ENCODE assay signal across 1 cellular context in genomic region chr2:27123302-27124150, GRCh38.
TF ChIP-seq lines count a peak whose summit lies in the region.

Gene ABHD1 (plus strand): TSS chr2:27123815. CDS start chr2:27123949, 134 bp downstream.

TF ChIP-seq in HepG2, 621 proteins besides CTCF, POLR2A, EP300 and RAD21 (continued from another document and continues in another):
- no peak for TF ChIP-seq HNF1A (IDR thresholded peaks at IDR 0.05; ENCODE audit: low read depth)
- TF ChIP-seq HNF1A (CRISPR knock-in tag; IDR thresholded peaks at IDR 0.05; ENCODE audit: borderline replicate concordance), result no peak; the same call in 1 of the 2 replicates
- peak; percentile 65; the same call in 1 of the 2 replicates for TF ChIP-seq ZNF619 (CRISPR knock-in tag; IDR thresholded peaks at IDR 0.05)
- TF ChIP-seq BATF2 (CRISPR knock-in tag; IDR thresholded peaks at IDR 0.05), result no peak
- TF ChIP-seq HMG20B (CRISPR knock-in tag; conservative IDR thresholded peaks at IDR 0.05), result no peak
- TF ChIP-seq SOX6 (IDR thresholded peaks at IDR 0.05), result no peak
- TF ChIP-seq SOX6 (CRISPR knock-in tag; IDR thresholded peaks at IDR 0.05), result peak; percentile 58
- TF ChIP-seq NR1H2 (CRISPR knock-in tag; IDR thresholded peaks at IDR 0.05; ENCODE audit: borderline replicate concordance, low read depth), result no peak
- peak; percentile 73; the same call in 1 of the 2 replicates for TF ChIP-seq ZNF782 (CRISPR knock-in tag; IDR thresholded peaks at IDR 0.05; ENCODE audit: borderline replicate concordance)
- TF ChIP-seq UBTF (CRISPR knock-in tag; IDR thresholded peaks at IDR 0.05), result peak; percentile 60
- peak; percentile 35; the same call in 1 of the 2 replicates for TF ChIP-seq ZNF343 (CRISPR knock-in tag; IDR thresholded peaks at IDR 0.05)
- TF ChIP-seq NR2C2 (CRISPR knock-in tag; IDR thresholded peaks at IDR 0.05; ENCODE audit: borderline replicate concordance), result peak; percentile 32
- TF ChIP-seq, protein P1, sequence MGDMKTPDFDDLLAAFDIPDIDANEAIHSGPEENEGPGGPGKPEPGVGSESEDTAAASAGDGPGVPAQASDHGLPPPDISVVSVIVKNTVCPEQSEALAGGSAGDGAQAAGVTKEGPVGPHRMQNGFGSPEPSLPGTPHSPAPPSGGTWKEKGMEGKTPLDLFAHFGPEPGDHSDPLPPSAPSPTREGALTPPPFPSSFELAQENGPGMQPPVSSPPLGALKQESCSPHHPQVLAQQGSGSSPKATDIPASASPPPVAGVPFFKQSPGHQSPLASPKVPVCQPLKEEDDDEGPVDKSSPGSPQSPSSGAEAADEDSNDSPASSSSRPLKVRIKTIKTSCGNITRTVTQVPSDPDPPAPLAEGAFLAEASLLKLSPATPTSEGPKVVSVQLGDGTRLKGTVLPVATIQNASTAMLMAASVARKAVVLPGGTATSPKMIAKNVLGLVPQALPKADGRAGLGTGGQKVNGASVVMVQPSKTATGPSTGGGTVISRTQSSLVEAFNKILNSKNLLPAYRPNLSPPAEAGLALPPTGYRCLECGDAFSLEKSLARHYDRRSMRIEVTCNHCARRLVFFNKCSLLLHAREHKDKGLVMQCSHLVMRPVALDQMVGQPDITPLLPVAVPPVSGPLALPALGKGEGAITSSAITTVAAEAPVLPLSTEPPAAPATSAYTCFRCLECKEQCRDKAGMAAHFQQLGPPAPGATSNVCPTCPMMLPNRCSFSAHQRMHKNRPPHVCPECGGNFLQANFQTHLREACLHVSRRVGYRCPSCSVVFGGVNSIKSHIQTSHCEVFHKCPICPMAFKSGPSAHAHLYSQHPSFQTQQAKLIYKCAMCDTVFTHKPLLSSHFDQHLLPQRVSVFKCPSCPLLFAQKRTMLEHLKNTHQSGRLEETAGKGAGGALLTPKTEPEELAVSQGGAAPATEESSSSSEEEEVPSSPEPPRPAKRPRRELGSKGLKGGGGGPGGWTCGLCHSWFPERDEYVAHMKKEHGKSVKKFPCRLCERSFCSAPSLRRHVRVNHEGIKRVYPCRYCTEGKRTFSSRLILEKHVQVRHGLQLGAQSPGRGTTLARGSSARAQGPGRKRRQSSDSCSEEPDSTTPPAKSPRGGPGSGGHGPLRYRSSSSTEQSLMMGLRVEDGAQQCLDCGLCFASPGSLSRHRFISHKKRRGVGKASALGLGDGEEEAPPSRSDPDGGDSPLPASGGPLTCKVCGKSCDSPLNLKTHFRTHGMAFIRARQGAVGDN (CRISPR knock-in tag; IDR thresholded peaks at IDR 0.05), result peak; percentile 97
- peak; percentile 92; the same call in 1 of the 2 replicates for TF ChIP-seq SAFB2 (CRISPR knock-in tag; IDR thresholded peaks at IDR 0.05; ENCODE audit: borderline replicate concordance, low read depth)
- TF ChIP-seq MEF2D (CRISPR knock-in tag; IDR thresholded peaks at IDR 0.05), result no peak
- TF ChIP-seq SNAPC2 (CRISPR knock-in tag; IDR thresholded peaks at IDR 0.05), result no peak
- peak; percentile 55; the same call in 1 of the 2 replicates for TF ChIP-seq MXD4 (CRISPR knock-in tag; IDR thresholded peaks at IDR 0.05)
- peak; percentile 25 for TF ChIP-seq BRD4 (CRISPR knock-in tag; IDR thresholded peaks at IDR 0.05)
- no peak for TF ChIP-seq ZNF550 (CRISPR knock-in tag; IDR thresholded peaks at IDR 0.05; ENCODE audit: borderline replicate concordance)
- peak; percentile 50; the same call in 1 of the 2 replicates for TF ChIP-seq ZC3H13 (CRISPR knock-in tag; IDR thresholded peaks at IDR 0.05)
- no peak for TF ChIP-seq ZNF414 (CRISPR knock-in tag; IDR thresholded peaks at IDR 0.05)
- TF ChIP-seq, protein P2, sequence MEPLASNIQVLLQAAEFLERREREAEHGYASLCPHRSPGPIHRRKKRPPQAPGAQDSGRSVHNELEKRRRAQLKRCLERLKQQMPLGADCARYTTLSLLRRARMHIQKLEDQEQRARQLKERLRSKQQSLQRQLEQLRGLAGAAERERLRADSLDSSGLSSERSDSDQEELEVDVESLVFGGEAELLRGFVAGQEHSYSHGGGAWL (CRISPR knock-in tag; IDR thresholded peaks at IDR 0.05), result no peak; the same call in 1 of the 2 replicates
- TF ChIP-seq ZFX (CRISPR knock-in tag; IDR thresholded peaks at IDR 0.05; ENCODE audit: low read depth), result peak; percentile 78
- peak; percentile 32 for TF ChIP-seq SRSF1 (optimal IDR thresholded peaks at IDR 0.05; ENCODE audit: low read depth, low read length)
- no peak for TF ChIP-seq ZNF10 (CRISPR knock-in tag; IDR thresholded peaks at IDR 0.05; ENCODE audit: borderline replicate concordance, low read depth)
- no peak for TF ChIP-seq ZNF253 (CRISPR knock-in tag; IDR thresholded peaks at IDR 0.05; ENCODE audit: borderline replicate concordance)
- TF ChIP-seq CAMTA2 (CRISPR knock-in tag; IDR thresholded peaks at IDR 0.05; ENCODE audit: borderline replicate concordance), result no peak
- TF ChIP-seq, protein P3, sequence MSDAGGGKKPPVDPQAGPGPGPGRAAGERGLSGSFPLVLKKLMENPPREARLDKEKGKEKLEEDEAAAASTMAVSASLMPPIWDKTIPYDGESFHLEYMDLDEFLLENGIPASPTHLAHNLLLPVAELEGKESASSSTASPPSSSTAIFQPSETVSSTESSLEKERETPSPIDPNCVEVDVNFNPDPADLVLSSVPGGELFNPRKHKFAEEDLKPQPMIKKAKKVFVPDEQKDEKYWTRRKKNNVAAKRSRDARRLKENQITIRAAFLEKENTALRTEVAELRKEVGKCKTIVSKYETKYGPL (CRISPR knock-in tag; IDR thresholded peaks at IDR 0.05), result no peak
- 0 out of 2 replicates have a peak, but pooled peaks have one; percentile 19 for TF ChIP-seq USF2 (IDR thresholded peaks at IDR 0.05; ENCODE audit: low read depth, low read length)
- no peak; the same call in 1 of the 2 replicates for TF ChIP-seq USF2 (CRISPR knock-in tag; IDR thresholded peaks at IDR 0.05; ENCODE audit: borderline replicate concordance)
- no peak for TF ChIP-seq ZNF776 (CRISPR knock-in tag; IDR thresholded peaks at IDR 0.05)
- TF ChIP-seq ZMYM2 (CRISPR knock-in tag; IDR thresholded peaks at IDR 0.05), result peak; percentile 65; the same call in 1 of the 2 replicates
- TF ChIP-seq ZBTB1 (CRISPR knock-in tag; IDR thresholded peaks at IDR 0.05; ENCODE audit: borderline replicate concordance), result no peak
- peak; percentile 90 for TF ChIP-seq CEBPG (CRISPR knock-in tag; IDR thresholded peaks at IDR 0.05)
- no peak for TF ChIP-seq FOXP1 (IDR thresholded peaks at IDR 0.05)
- TF ChIP-seq FOXP1 (CRISPR knock-in tag; IDR thresholded peaks at IDR 0.05), result no peak
- TF ChIP-seq MED13 (CRISPR knock-in tag; IDR thresholded peaks at IDR 0.05), result no peak
- no peak for TF ChIP-seq ZFP62 (CRISPR knock-in tag; IDR thresholded peaks at IDR 0.05)
- TF ChIP-seq KDM5A (IDR thresholded peaks at IDR 0.05; ENCODE audit: borderline replicate concordance, low read length), result no peak
- TF ChIP-seq, protein P4, sequence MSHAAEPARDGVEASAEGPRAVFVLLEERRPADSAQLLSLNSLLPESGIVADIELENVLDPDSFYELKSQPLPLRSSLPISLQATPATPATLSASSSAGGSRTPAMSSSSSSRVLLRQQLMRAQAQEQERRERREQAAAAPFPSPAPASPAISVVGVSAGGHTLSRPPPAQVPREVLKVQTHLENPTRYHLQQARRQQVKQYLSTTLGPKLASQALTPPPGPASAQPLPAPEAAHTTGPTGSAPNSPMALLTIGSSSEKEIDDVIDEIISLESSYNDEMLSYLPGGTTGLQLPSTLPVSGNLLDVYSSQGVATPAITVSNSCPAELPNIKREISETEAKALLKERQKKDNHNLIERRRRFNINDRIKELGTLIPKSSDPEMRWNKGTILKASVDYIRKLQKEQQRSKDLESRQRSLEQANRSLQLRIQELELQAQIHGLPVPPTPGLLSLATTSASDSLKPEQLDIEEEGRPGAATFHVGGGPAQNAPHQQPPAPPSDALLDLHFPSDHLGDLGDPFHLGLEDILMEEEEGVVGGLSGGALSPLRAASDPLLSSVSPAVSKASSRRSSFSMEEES (CRISPR knock-in tag; IDR thresholded peaks at IDR 0.05), result 0 out of 2 replicates have a peak, but pooled peaks have one; percentile 20
- TF ChIP-seq TAF15 (IDR thresholded peaks at IDR 0.05; ENCODE audit: low read depth, low read length, poor library complexity, severe bottlenecking), result peak; percentile 69
